8 cellular contexts compared by ENCODE assay signal in genomic region chr17:35540589-35541404, GRCh38. TPM values are rescaled to one million over a fixed set of nuclear protein-coding genes. Genes with fewer than 3 reads are reported as not detected.
DNase-seq lines count a peak whose midpoint lies in the region; ATAC-seq, FAIRE-seq and TF ChIP-seq lines count a peak whose summit lies in the region.

No MANE protein-coding gene starts in this region.

- H3K27me3 Mint-ChIP-seq in activated CD8-positive, alpha-beta T cell treated with anti-CD3 and anti-CD28 coated beads, Interleukin-2, amount 10 ng/mL, durations not matched to agents 7 days and 5 days (ENCODE audit: low read depth) = no peaks in the 10 kb centered on the region

- WGBS in small intestine, 3 donors = 30 to 31% (median 31%) methylated on average over 8 of the region's 8 CpGs

- ATAC-seq in activated CD8-positive, alpha-beta T cell treated with anti-CD3 and anti-CD28 coated beads, Interleukin-2, amount 10 ng/mL, durations not matched to agents 7 days and 5 days = peak; percentile 29
- ATAC-seq in GM18873 (IDR thresholded peaks at IDR 0.05; ENCODE audit: low FRiP score, unreplicated experiment) = no peak
- no peak for ATAC-seq in GM19397 (IDR thresholded peaks at IDR 0.05; ENCODE audit: unreplicated experiment)

- H3K4me1 ChIP-seq in BE2C (no peaks in the 10 kb centered on the region), small intestine (ENCODE audit: control insufficient read depth in 2 of 2, insufficient read depth in 1 of 2, low read depth in 1 of 2, low read length in 1 of 2) (no peaks in the 10 kb centered on the region)

- peaks cover 60% of the 10 kb centered on the region for H3K4me1 Mint-ChIP-seq in activated CD8-positive, alpha-beta T cell treated with anti-CD3 and anti-CD28 coated beads, Interleukin-2, amount 10 ng/mL, durations not matched to agents 7 days and 5 days (ENCODE audit: low read depth)

- H3K27me3 ChIP-seq in BE2C = peaks cover 47% of the 10 kb centered on the region
- H3K27me3 ChIP-seq in small intestine (ENCODE audit: control insufficient read depth in 2 of 2, insufficient read depth in 2 of 2, low read length in 2 of 2) = no peaks in the 10 kb centered on the region

- H3K4me3 ChIP-seq in BE2C (ENCODE audit: low read depth, low read length) (peak overlapping the region; percentile 19), fibroblast of the aortic adventitia (ENCODE audit: low read depth, low read length) (no peak overlapping the region), small intestine (ENCODE audit: low read depth in 1 of 2, low read length in 2 of 2) (peak overlapping the region; percentile 8 to 30)

- peaks cover 26% of the 10 kb centered on the region for H3K36me3 Mint-ChIP-seq in activated CD8-positive, alpha-beta T cell treated with anti-CD3 and anti-CD28 coated beads, Interleukin-2, amount 10 ng/mL, durations not matched to agents 7 days and 5 days (ENCODE audit: low read depth)

- peak overlapping the region; percentile 82 for H3K4me3 Mint-ChIP-seq in activated CD8-positive, alpha-beta T cell treated with anti-CD3 and anti-CD28 coated beads, Interleukin-2, amount 10 ng/mL, durations not matched to agents 7 days and 5 days

- H3K27ac Mint-ChIP-seq in activated CD8-positive, alpha-beta T cell treated with anti-CD3 and anti-CD28 coated beads, Interleukin-2, amount 10 ng/mL, durations not matched to agents 7 days and 5 days = peak overlapping the region; percentile 95

- H3K9me3 ChIP-seq in BE2C (no peaks in the 10 kb centered on the region), small intestine (ENCODE audit: control insufficient read depth, low read depth) (no peaks in the 10 kb centered on the region)

- DNase-seq in BE2C = no peak
- DNase-seq in LHCN-M2 (ENCODE audit: low read depth) = peak; percentile 38
- peak; percentile 66 for DNase-seq in activated CD8-positive, alpha-beta T cell treated with anti-CD3 and anti-CD28 coated beads, Interleukin-2, amount 10 ng/mL, durations not matched to agents 7 days and 5 days
- DNase-seq in fibroblast of the aortic adventitia (ENCODE audit: low read depth) = peak; percentile 53
- peak; percentile 71 for DNase-seq in small intestine
- DNase-seq in NCI-H82 (lab: John Stamatoyannopoulos, UW) = no peak

- TF ChIP-seq CTCF in BE2C (IDR thresholded peaks at IDR 0.05; ENCODE audit: low read depth, low read length) (no peak), fibroblast of the aortic adventitia (IDR thresholded peaks at IDR 0.05; ENCODE audit: insufficient read depth, low read length) (no peak)

- CTCF ChIA-PET in activated CD8-positive, alpha-beta T cell treated with anti-CD3 and anti-CD28 coated beads, Interleukin-2, amount 10 ng/mL, durations not matched to agents 7 days and 5 days (lab: Charles Lee) = interaction anchor here (1.0 to 6.4 kb wide), 4 partner anchors 38 to 368 kb away, joined by 3 to 96 read pairs (median 4); partner anchors contain the start of gene PEX12

- peak overlapping the region; percentile 67 to 93 for H3K27ac ChIP-seq in small intestine (ENCODE audit: low read depth in 1 of 2, low read length in 1 of 2)

- POLR2A ChIA-PET in activated CD8-positive, alpha-beta T cell treated with anti-CD3 and anti-CD28 coated beads, Interleukin-2, amount 10 ng/mL, durations not matched to agents 7 days and 5 days (lab: Charles Lee) = interaction anchor here (0.7 to 4.6 kb wide), 7 partner anchors 10 to 303 kb away, joined by 3 to 24 read pairs (median 3); partner anchors contain the start of genes PEX12 and SLFN11

- FAIRE-seq in small intestine (lab: Jason Lieb, UNC) = peak; percentile 88

- peaks cover 5% of the 10 kb centered on the region for H3K9me3 Mint-ChIP-seq in activated CD8-positive, alpha-beta T cell treated with anti-CD3 and anti-CD28 coated beads, Interleukin-2, amount 10 ng/mL, durations not matched to agents 7 days and 5 days (ENCODE audit: insufficient read depth)

- H3K36me3 ChIP-seq in BE2C (no peaks in the 10 kb centered on the region), small intestine (ENCODE audit: control insufficient read depth in 2 of 2, insufficient read depth in 2 of 2, low read length in 2 of 2) (no peaks in the 10 kb centered on the region)

RNA-seq across cellular contexts. Expression of gene SLFN12L, which starts 3.3 kb away (rescaled TPM):
- not detected for polyA plus RNA-seq in BE2C (2012; ENCODE audit: insufficient read depth, insufficient read length, low read depth)
- total RNA-seq in LHCN-M2 (2014; rRNA removed) (0.19 TPM in 1 of 2 replicates, not detected in the other), fibroblast of the aortic adventitia (ENCODE audit: low replicate concordance) (0.18 TPM in 1 of 2 replicates, not detected in the other)
- polyA plus RNA-seq in LHCN-M2 (2012) = 0.04 TPM
- 100 to 1,000 TPM; 115 to 123 TPM for total RNA-seq in activated CD8-positive, alpha-beta T cell treated with anti-CD3 and anti-CD28 coated beads, Interleukin-2, amount 10 ng/mL, durations not matched to agents 7 days and 5 days
- polyA plus RNA-seq in small intestine = under 1 TPM in 1 of 3 donors, not detected in 2; 0.34 TPM

RNA-seq across cellular contexts. Expression of gene SLFN14, which starts 19.8 kb away (rescaled TPM):
- polyA plus RNA-seq in BE2C (2012; ENCODE audit: insufficient read depth, insufficient read length, low read depth) = not detected
- total RNA-seq in LHCN-M2 (2014; rRNA removed) (not detected in 2 replicates), fibroblast of the aortic adventitia (ENCODE audit: low replicate concordance) (not detected in 2 replicates)
- not detected for polyA plus RNA-seq in LHCN-M2 (2012)
- not detected for total RNA-seq in activated CD8-positive, alpha-beta T cell treated with anti-CD3 and anti-CD28 coated beads, Interleukin-2, amount 10 ng/mL, durations not matched to agents 7 days and 5 days
- polyA plus RNA-seq in small intestine = not detected

RNA-seq across cellular contexts. Expression of gene PEX12, which starts 37.6 kb away (rescaled TPM):
- 15.8 TPM for polyA plus RNA-seq in BE2C (2012; ENCODE audit: insufficient read depth, insufficient read length, low read depth)
- total RNA-seq in LHCN-M2 (2014; rRNA removed) (6.9 and 7.1 TPM in 2 replicates), fibroblast of the aortic adventitia (ENCODE audit: low replicate concordance) (6.1 and 8.8 TPM in 2 replicates)
- 3.3 TPM for polyA plus RNA-seq in LHCN-M2 (2012)
- total RNA-seq in activated CD8-positive, alpha-beta T cell treated with anti-CD3 and anti-CD28 coated beads, Interleukin-2, amount 10 ng/mL, durations not matched to agents 7 days and 5 days = 1 to 10 TPM; 4.0 to 4.1 TPM
- polyA plus RNA-seq in small intestine = 1 to 10 TPM; 2.9 to 3.6 (median 3.2) TPM

RNA-seq across cellular contexts. Expression of gene AP2B1, which starts 46.3 kb away (rescaled TPM):
- polyA plus RNA-seq in BE2C (2012; ENCODE audit: insufficient read depth, insufficient read length, low read depth) = 121 TPM
- total RNA-seq in LHCN-M2 (2014; rRNA removed) (75.3 and 100 TPM in 2 replicates), fibroblast of the aortic adventitia (ENCODE audit: low replicate concordance) (101 and 118 TPM in 2 replicates)
- polyA plus RNA-seq in LHCN-M2 (2012) = 115 TPM
- total RNA-seq in activated CD8-positive, alpha-beta T cell treated with anti-CD3 and anti-CD28 coated beads, Interleukin-2, amount 10 ng/mL, durations not matched to agents 7 days and 5 days = 100 to 1,000 TPM; 161 to 172 TPM
- polyA plus RNA-seq in small intestine = 10 to 100 TPM; 28.9 to 59.1 (median 31.6) TPM

Comparison
In these comparisons a context has a peak if more than half of its experiments do, and no peak if none do; other contexts are left out.
1. DNase-seq: peak in LHCN-M2 (single experiment), activated CD8-positive, alpha-beta T cell treated with anti-CD3 and anti-CD28 coated beads, Interleukin-2, amount 10 ng/mL, durations not matched to agents 7 days and 5 days (single experiment), fibroblast of the aortic adventitia (single experiment) and small intestine (single experiment); none in BE2C (single experiment) and NCI-H82 (single experiment).
2. RNA of gene SLFN12L, which starts 3.3 kb away (total RNA-seq): 115 to 123 TPM in activated CD8-positive, alpha-beta T cell treated with anti-CD3 and anti-CD28 coated beads, Interleukin-2, amount 10 ng/mL, durations not matched to agents 7 days and 5 days; 0.18 TPM in fibroblast of the aortic adventitia and 0.19 TPM in LHCN-M2; every median in the first group is over 10 times any median in the second.